ENCODE assay signal across 11 cellular contexts in the genomic region with DNA sequence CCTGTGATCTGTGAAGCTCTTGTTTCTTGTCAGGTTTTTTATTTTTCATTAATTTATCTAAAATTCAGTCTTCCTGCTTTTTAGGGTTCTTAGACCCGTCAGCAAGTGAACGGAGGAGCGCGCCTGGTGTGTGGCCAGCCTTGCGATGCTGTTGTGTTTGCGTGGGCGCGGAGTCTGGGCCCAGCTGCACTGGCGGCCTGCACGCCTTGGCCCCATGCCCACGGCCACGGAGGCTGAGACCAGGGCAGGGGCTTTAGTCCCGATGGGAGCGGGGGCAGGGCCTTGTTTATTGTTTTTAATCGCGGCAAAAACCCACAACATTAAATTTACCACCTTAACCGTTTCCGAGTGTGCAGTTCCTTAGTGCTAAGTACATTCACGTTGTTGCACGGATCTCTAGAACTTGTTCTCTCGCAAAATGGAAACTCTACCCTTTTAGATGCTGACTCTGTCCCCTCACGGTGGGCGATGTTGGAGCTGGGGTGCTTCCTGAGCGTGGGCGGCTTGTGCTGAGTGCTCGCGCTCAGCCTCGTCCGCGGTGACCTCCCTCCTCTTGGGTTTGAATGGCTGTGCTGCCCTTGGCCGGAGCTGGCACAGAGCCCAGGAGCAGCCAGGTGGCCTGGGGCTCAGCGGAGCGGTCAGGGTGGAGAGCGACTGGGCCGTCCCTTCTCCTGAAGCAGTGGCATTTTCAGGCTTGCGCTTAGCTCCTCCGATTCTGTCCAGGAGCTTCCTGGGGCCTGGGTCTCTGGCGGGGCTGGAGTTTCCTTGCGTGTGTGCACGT.
DNase-seq lines count a peak whose midpoint lies in the region; ATAC-seq and TF ChIP-seq lines count a peak whose summit lies in the region.
"Had no signal": no experiment of that assay in that cellular context is flagged by ENCODE, and none has a peak within 500 bp of the region (broad histone marks: within the 10 kb centered on the region; RNA-seq: fewer than 3 reads in every experiment).

No MANE protein-coding gene starts in this region.

- H2AFZ ChIP-seq in trophoblast cell (ENCODE audit: insufficient read depth, low read length, poor library complexity), result no peak overlapping the region

- H3K4me2 ChIP-seq in trophoblast cell (ENCODE audit: low read length), result no peak overlapping the region

- H3K4me1 ChIP-seq in RWPE2 (ENCODE audit: insufficient read depth, poor library complexity, severe bottlenecking), result no peaks in the 10 kb centered on the region
- no peaks in the 10 kb centered on the region for H3K4me1 ChIP-seq in colonic mucosa
- peaks cover 0 to 12% of the 10 kb centered on the region in 2 donors for H3K4me1 ChIP-seq in left lung
- H3K4me1 ChIP-seq in spleen, result peaks cover 11 to 41% (median 21%) of the 10 kb centered on the region in 6 donors
- H3K4me1 ChIP-seq in trophoblast cell (ENCODE audit: control insufficient read depth in 1 of 2, insufficient read depth in 2 of 2, low read length in 2 of 2), result no peaks in the 10 kb centered on the region

- no peak for ATAC-seq in RWPE2 (ENCODE audit: low read depth)
- ATAC-seq in left lung, result peak; percentile 32
- ATAC-seq: activated naive CD4-positive, alpha-beta T cell treated with anti-CD3 and anti-CD28 coated beads, Interleukin-2, amount 50 U/mL, for 72 hours had no signal

- H3K4me3 ChIP-seq in RWPE2 (ENCODE audit: severe bottlenecking) (no peak overlapping the region), colonic mucosa (no peak overlapping the region), left lung (no peak overlapping the region), spleen (peak overlapping the region in 1 of 8 donors; percentile 7), trophoblast cell (ENCODE audit: low read depth, low read length) (no peak overlapping the region)

- no peak overlapping the region for H3K14ac ChIP-seq in trophoblast cell (ENCODE audit: low read length)

- DNase-seq in RWPE2 (ENCODE audit: low spot score), result peak; percentile 50
- peak; percentile 20 for DNase-seq in colonic mucosa
- DNase-seq in left lung, result peak in 1 of 2 donors; percentile 71
- DNase-seq in spleen, result peak; percentile 81
- no peak for DNase-seq in trophoblast cell
- DNase-seq in activated CD4-positive, alpha-beta T cell treated with anti-CD3 and anti-CD28 coated beads for 48 hours, result no peak
- DNase-seq in erythroblast (lab: John Stamatoyannopoulos, UW), result no peak
- DNase-seq: activated CD4-positive, alpha-beta T cell treated with anti-CD3 and anti-CD28 coated beads, Interleukin-2, amount 10 ng/mL, durations not matched to agents 24 days and 14 days; DND-41; NCI-H187 had no signal

- no peak overlapping the region for H3K18ac ChIP-seq in trophoblast cell (ENCODE audit: low read length)

- H3K27ac ChIP-seq in RWPE2 (ENCODE audit: poor library complexity, severe bottlenecking) (no peak overlapping the region), colonic mucosa (no peak overlapping the region), left lung (no peak overlapping the region), spleen (no peak overlapping the region), trophoblast cell (ENCODE audit: low read depth, low read length) (no peak overlapping the region)

- no peaks in the 10 kb centered on the region for H3K79me2 ChIP-seq in trophoblast cell (ENCODE audit: control insufficient read depth, insufficient read depth, low read length, poor library complexity)

- H3K27me3 ChIP-seq in RWPE2 (ENCODE audit: insufficient read depth, poor library complexity, severe bottlenecking), result no peaks in the 10 kb centered on the region
- H3K27me3 ChIP-seq in colonic mucosa, result no peaks in the 10 kb centered on the region
- H3K27me3 ChIP-seq in left lung, result no peaks in the 10 kb centered on the region
- H3K27me3 ChIP-seq in spleen (replicated peaks in 1 of 7), result no peaks in the 10 kb centered on the region
- H3K27me3 ChIP-seq in trophoblast cell (ENCODE audit: insufficient read depth, low read length), result no peaks in the 10 kb centered on the region

- TF ChIP-seq POLR2A in spleen (IDR thresholded peaks at IDR 0.05) (no peak), erythroblast (IDR thresholded peaks at IDR 0.05; ENCODE audit: low read length) (no peak)

- no peak overlapping the region for H4K8ac ChIP-seq in trophoblast cell (ENCODE audit: low read depth, low read length)

- no peak overlapping the region for H2AK5ac ChIP-seq in trophoblast cell (ENCODE audit: low read length)

- intact Hi-C loops in colonic mucosa (cut with DNase I), result no loop called here
- intact Hi-C loops in left lung (cut with DNase I), result no loop called here
- intact Hi-C loops in spleen (cut with DNase I; ENCODE audit: low total_unique reads), result no loop called here

- no peaks in the 10 kb centered on the region for H3K36me3 ChIP-seq in RWPE2 (ENCODE audit: low read depth)
- H3K36me3 ChIP-seq in colonic mucosa, result no peaks in the 10 kb centered on the region
- no peaks in the 10 kb centered on the region for H3K36me3 ChIP-seq in left lung
- H3K36me3 ChIP-seq in spleen, result peaks cover 0 to 39% (median 3%) of the 10 kb centered on the region in 6 donors
- no peaks in the 10 kb centered on the region for H3K36me3 ChIP-seq in trophoblast cell (ENCODE audit: control insufficient read depth in 1 of 2, insufficient read depth in 2 of 2, low read length in 2 of 2)

- H3K79me1 ChIP-seq in trophoblast cell (ENCODE audit: low read length), result no peaks in the 10 kb centered on the region

- H3K23ac ChIP-seq in trophoblast cell (ENCODE audit: low read length), result no peak overlapping the region

- H3K9me3 ChIP-seq in RWPE2 (ENCODE audit: severe bottlenecking), result no peaks in the 10 kb centered on the region
- no peaks in the 10 kb centered on the region for H3K9me3 ChIP-seq in colonic mucosa
- no peaks in the 10 kb centered on the region for H3K9me3 ChIP-seq in left lung
- H3K9me3 ChIP-seq in spleen, result no peaks in the 10 kb centered on the region
- H3K9me3 ChIP-seq in trophoblast cell (ENCODE audit: insufficient read depth, low read depth, low read length), result peaks cover 2% of the 10 kb centered on the region

- no peak overlapping the region for H2BK5ac ChIP-seq in trophoblast cell (ENCODE audit: low read depth, low read length, poor library complexity)

- TF ChIP-seq CTCF in RWPE2 (IDR thresholded peaks at IDR 0.05; ENCODE audit: poor library complexity, severe bottlenecking) (no peak), colonic mucosa (IDR thresholded peaks at IDR 0.05) (no peak), left lung (IDR thresholded peaks at IDR 0.05) (no peak), spleen (IDR thresholded peaks at IDR 0.05 in 8 of 11, conservative IDR thresholded peaks at IDR 0.05 in 3 of 11) (no peak)

- no peak overlapping the region for H3K4ac ChIP-seq in trophoblast cell (ENCODE audit: low read depth, low read length)

- no peak overlapping the region for H2BK120ac ChIP-seq in trophoblast cell (ENCODE audit: insufficient read depth, low read length, poor library complexity)

- WGBS in spleen, 5 donors, result 59 to 77% (median 73%) methylated on average over 38 to 40 of the region's 40 CpGs
- WGBS in trophoblast cell (ENCODE audit: extremely low coverage, insufficient coverage, insufficient read length), result no CpG with 5 or more reads among the region's 40 CpGs

- H4K12ac ChIP-seq in trophoblast cell (ENCODE audit: low read depth, low read length), result no peak overlapping the region

- no peak overlapping the region for H4K91ac ChIP-seq in trophoblast cell (ENCODE audit: low read depth, low read length)

- no peak overlapping the region for H2BK12ac ChIP-seq in trophoblast cell (ENCODE audit: low read length)

- H3K9ac ChIP-seq in colonic mucosa (ENCODE audit: low read depth in 2 of 2, low read length in 2 of 2), result no peak overlapping the region
- H3K9ac ChIP-seq in trophoblast cell (ENCODE audit: low read length), result no peak overlapping the region

Comparison
In these comparisons a context has a peak if more than half of its experiments do, and no peak if none do; other contexts are left out.
1. DNase-seq: peak in RWPE2 (single experiment), colonic mucosa (single experiment) and spleen (single experiment); none in trophoblast cell (0 of 2), activated CD4-positive, alpha-beta T cell treated with anti-CD3 and anti-CD28 coated beads for 48 hours (single experiment) and erythroblast (0 of 2).